ENCODE assay signal across 2 cellular contexts in the genomic region with DNA sequence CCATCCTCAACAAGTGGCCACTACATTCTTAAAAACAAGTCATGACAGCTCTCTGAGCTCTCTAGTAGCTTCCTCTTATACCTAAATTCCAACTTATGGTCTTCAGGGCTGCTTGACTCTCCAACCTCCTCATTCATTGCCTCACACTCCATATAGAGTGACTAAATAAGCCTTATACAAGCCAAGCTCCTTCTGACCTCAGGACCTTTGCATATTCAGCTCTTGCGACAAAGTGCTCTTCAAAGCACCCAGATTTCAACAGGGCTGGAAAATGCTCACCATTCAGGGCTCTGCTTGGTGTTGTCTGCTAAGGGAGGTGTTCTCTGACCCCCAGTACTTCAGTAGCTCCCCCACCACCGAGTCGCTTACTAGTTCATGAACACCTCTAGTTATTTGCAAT.
TF ChIP-seq lines count a peak whose summit lies in the region.

No MANE protein-coding gene starts in this region.

TF ChIP-seq in HEK293, 187 proteins besides CTCF, POLR2A, EP300 and RAD21:
- TF ChIP-seq, protein P1, sequence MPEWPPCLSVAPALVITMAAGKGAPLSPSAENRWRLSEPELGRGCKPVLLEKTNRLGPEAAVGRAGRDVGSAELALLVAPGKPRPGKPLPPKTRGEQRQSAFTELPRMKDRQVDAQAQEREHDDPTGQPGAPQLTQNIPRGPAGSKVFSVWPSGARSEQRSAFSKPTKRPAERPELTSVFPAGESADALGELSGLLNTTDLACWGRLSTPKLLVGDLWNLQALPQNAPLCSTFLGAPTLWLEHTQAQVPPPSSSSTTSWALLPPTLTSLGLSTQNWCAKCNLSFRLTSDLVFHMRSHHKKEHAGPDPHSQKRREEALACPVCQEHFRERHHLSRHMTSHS (tag by site-specific recombination; IDR thresholded peaks at IDR 0.05), result no peak
- 0 out of 2 replicates have a peak, but pooled peaks have one; percentile 29 for TF ChIP-seq SCRT2 (tag by site-specific recombination; IDR thresholded peaks at IDR 0.05)
- TF ChIP-seq ZNF623 (tag by site-specific recombination; IDR thresholded peaks at IDR 0.05), result peak; percentile 72

TF ChIP-seq in K562, 482 proteins besides CTCF, POLR2A, EP300 and RAD21:
- TF ChIP-seq, protein P2, sequence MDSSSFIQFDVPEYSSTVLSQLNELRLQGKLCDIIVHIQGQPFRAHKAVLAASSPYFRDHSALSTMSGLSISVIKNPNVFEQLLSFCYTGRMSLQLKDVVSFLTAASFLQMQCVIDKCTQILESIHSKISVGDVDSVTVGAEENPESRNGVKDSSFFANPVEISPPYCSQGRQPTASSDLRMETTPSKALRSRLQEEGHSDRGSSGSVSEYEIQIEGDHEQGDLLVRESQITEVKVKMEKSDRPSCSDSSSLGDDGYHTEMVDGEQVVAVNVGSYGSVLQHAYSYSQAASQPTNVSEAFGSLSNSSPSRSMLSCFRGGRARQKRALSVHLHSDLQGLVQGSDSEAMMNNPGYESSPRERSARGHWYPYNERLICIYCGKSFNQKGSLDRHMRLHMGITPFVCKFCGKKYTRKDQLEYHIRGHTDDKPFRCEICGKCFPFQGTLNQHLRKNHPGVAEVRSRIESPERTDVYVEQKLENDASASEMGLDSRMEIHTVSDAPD (CRISPR knock-in tag; IDR thresholded peaks at IDR 0.05), result no peak
- TF ChIP-seq, protein P3, sequence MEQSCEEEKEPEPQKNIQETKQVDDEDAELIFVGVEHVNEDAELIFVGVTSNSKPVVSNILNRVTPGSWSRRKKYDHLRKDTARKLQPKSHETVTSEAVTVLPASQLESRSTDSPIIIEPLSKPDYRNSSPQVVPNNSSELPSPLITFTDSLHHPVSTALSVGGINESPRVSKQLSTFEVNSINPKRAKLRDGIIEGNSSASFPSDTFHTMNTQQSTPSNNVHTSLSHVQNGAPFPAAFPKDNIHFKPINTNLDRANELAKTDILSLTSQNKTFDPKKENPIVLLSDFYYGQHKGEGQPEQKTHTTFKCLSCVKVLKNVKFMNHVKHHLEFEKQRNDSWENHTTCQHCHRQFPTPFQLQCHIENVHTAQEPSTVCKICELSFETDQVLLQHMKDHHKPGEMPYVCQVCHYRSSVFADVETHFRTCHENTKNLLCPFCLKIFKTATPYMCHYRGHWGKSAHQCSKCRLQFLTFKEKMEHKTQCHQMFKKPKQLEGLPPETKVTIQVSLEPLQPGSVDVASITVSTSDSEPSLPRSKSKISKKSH (CRISPR knock-in tag; IDR thresholded peaks at IDR 0.05), result no peak
- TF ChIP-seq RBM25 (IDR thresholded peaks at IDR 0.05; ENCODE audit: low read depth, low read length, severe bottlenecking), result peak; percentile 51
